Comparison of ENCODE assay signal across 9 cellular contexts in genomic region chr10:11209810-11210141, GRCh38.
A peak's percentile ranks its signal among the peaks of the same experiment; 100 is the strongest.
DNase-seq lines count a peak whose midpoint lies in the region; ATAC-seq and TF ChIP-seq lines count a peak whose summit lies in the region.
"Had no signal": no experiment of that assay in that cellular context is flagged by ENCODE, and none has a peak within 500 bp of the region (broad histone marks: within the 10 kb centered on the region; RNA-seq: fewer than 3 reads in every experiment).

No MANE protein-coding gene starts in this region.

- no peaks in the 10 kb centered on the region for H3K36me3 Mint-ChIP-seq in endothelial cell (ENCODE audit: low read depth, unreplicated experiment)

- no peaks in the 10 kb centered on the region for H3K79me2 ChIP-seq in GM23248 (ENCODE audit: insufficient read depth)

- peak; percentile 50 for ATAC-seq in GM18511 (IDR thresholded peaks at IDR 0.05; ENCODE audit: unreplicated experiment)
- ATAC-seq in GM21717 (IDR thresholded peaks at IDR 0.05; ENCODE audit: unreplicated experiment) = peak; percentile 28
- ATAC-seq in left lobe of liver = no peak

- H3K4me3 ChIP-seq in GM23248 = no peak overlapping the region
- H3K4me3 ChIP-seq: PC-9 had no signal

- H3K4me1 Mint-ChIP-seq in endothelial cell (ENCODE audit: unreplicated experiment) = peaks cover 15% of the 10 kb centered on the region

- H3K27ac Mint-ChIP-seq in endothelial cell (ENCODE audit: unreplicated experiment) = no peak overlapping the region

- WGBS in GM23248 (ENCODE audit: low coverage in 1 of 2, low lambda C conversion rate in 2 of 2, missing lambda C conversion rate in 2 of 2), 2 experiments = 64% methylated on average over 4 of the region's 4 CpGs

- H3K27me3 ChIP-seq in GM23248 (replicated peaks; ENCODE audit: insufficient read depth) = no peaks in the 10 kb centered on the region

- H2AFZ ChIP-seq in GM23248 = no peak overlapping the region
- H2AFZ ChIP-seq: PC-9 had no signal

- H3K9me3 ChIP-seq in GM23248 (ENCODE audit: low read depth) = no peaks in the 10 kb centered on the region

- no peaks in the 10 kb centered on the region for H3K36me3 ChIP-seq in GM23248 (ENCODE audit: low read depth)

- H4K20me1 ChIP-seq in GM23248 (ENCODE audit: insufficient read depth) = no peaks in the 10 kb centered on the region

- DNase-seq in LHCN-M2 (ENCODE audit: low read depth) (peak; percentile 34), midbrain (lab: John Stamatoyannopoulos, UW) (peak; percentile 70), GM23248 (no peak), left lobe of liver (ENCODE audit: low spot score) (no peak), NCI-H146 treated with DMSO at 0.1 percent for 48 hours (lab: John Stamatoyannopoulos, UW; ENCODE audit: unreplicated experiment) (no peak), endothelial cell (ENCODE audit: low spot score) (no peak)
- DNase-seq: PC-9 had no signal

- no peak overlapping the region for H3K4me2 ChIP-seq in GM23248 (ENCODE audit: unreplicated experiment)
- H3K4me2 ChIP-seq: PC-9 had no signal

- no peaks in the 10 kb centered on the region for H3K4me1 ChIP-seq in GM23248 (ENCODE audit: insufficient read depth)

- H3F3A ChIP-seq in GM23248 (ENCODE audit: insufficient read depth) = no peaks in the 10 kb centered on the region

- no peak for TF ChIP-seq CTCF in endothelial cell (IDR thresholded peaks at IDR 0.05; ENCODE audit: unreplicated experiment)

- H3K9me3 Mint-ChIP-seq in endothelial cell (ENCODE audit: unreplicated experiment) = no peaks in the 10 kb centered on the region

- H3K9ac ChIP-seq in GM23248 = no peak overlapping the region

- H3K27ac ChIP-seq in GM23248 = no peak overlapping the region
- H3K27ac ChIP-seq: PC-9 had no signal

- in situ Hi-C loops in GM23248 (cut with MboI) = no loop called here

- H3K4me3 Mint-ChIP-seq in endothelial cell (ENCODE audit: unreplicated experiment) = no peak overlapping the region

- H3K9me2 ChIP-seq in GM23248 (ENCODE audit: insufficient read depth) = no peaks in the 10 kb centered on the region

- H3K27me3 Mint-ChIP-seq in endothelial cell (ENCODE audit: unreplicated experiment) = peaks cover 2% of the 10 kb centered on the region

Comparison
In these comparisons a context has a peak if more than half of its experiments do, and no peak if none do; other contexts are left out.
1. DNase-seq: peak in LHCN-M2 (single experiment) and midbrain (single experiment); none in GM23248 (single experiment), left lobe of liver (single experiment), NCI-H146 treated with DMSO at 0.1 percent for 48 hours (single experiment) and endothelial cell (single experiment).